1 cellular context compared by ENCODE assay signal in the genomic region with DNA sequence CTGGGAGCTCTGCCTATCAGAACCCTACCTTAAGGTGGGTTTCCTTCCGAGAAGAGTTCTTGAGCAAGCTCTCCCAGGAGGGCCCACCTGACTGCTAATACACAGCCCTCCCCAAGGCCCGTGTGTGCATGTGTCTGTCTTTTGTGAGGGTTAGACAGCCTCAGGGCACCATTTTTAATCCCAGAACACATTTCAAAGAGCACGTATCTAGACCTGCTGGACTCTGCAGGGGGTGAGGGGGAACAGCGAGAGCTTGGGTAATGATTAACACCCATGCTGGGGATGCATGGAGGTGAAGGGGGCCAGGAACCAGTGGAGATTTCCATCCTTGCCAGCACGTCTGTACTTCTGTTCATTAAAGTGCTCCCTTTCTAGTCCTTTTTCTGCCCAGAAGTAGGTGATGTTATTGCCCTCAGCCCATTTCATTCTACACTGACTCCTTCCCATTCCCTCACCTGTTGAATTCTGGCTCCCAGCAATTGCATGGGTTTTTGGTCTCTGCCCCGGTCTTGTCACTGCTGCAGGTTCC.
TF ChIP-seq lines count a peak whose summit lies in the region.

No MANE protein-coding gene starts in this region.

TF ChIP-seq in HEK293, 187 proteins besides CTCF, POLR2A, EP300 and RAD21 (continued from another document):
- TF ChIP-seq FEZF1 (tag by site-specific recombination; IDR thresholded peaks at IDR 0.05) (no peak), GLIS1 (tag by site-specific recombination; IDR thresholded peaks at IDR 0.05) (peak; percentile 14; the same call in 1 of the 2 replicates), SCRT2 (tag by site-specific recombination; IDR thresholded peaks at IDR 0.05) (peak; percentile 60; the same call in 1 of the 2 replicates), SCRT1 (tag by site-specific recombination; IDR thresholded peaks at IDR 0.05; ENCODE audit: borderline replicate concordance) (peak; percentile 46; the same call in 1 of the 2 replicates), ZIC2 (tag by site-specific recombination; IDR thresholded peaks at IDR 0.05) (peak; percentile 48; the same call in 1 of the 2 replicates)
- TF ChIP-seq, protein P1, sequence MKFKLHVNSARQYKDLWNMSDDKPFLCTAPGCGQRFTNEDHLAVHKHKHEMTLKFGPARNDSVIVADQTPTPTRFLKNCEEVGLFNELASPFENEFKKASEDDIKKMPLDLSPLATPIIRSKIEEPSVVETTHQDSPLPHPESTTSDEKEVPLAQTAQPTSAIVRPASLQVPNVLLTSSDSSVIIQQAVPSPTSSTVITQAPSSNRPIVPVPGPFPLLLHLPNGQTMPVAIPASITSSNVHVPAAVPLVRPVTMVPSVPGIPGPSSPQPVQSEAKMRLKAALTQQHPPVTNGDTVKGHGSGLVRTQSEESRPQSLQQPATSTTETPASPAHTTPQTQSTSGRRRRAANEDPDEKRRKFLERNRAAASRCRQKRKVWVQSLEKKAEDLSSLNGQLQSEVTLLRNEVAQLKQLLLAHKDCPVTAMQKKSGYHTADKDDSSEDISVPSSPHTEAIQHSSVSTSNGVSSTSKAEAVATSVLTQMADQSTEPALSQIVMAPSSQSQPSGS (tag by site-specific recombination; IDR thresholded peaks at IDR 0.05; ENCODE audit: low read depth) = no peak
